ENCODE assay signal across 14 cellular contexts in the genomic region with DNA sequence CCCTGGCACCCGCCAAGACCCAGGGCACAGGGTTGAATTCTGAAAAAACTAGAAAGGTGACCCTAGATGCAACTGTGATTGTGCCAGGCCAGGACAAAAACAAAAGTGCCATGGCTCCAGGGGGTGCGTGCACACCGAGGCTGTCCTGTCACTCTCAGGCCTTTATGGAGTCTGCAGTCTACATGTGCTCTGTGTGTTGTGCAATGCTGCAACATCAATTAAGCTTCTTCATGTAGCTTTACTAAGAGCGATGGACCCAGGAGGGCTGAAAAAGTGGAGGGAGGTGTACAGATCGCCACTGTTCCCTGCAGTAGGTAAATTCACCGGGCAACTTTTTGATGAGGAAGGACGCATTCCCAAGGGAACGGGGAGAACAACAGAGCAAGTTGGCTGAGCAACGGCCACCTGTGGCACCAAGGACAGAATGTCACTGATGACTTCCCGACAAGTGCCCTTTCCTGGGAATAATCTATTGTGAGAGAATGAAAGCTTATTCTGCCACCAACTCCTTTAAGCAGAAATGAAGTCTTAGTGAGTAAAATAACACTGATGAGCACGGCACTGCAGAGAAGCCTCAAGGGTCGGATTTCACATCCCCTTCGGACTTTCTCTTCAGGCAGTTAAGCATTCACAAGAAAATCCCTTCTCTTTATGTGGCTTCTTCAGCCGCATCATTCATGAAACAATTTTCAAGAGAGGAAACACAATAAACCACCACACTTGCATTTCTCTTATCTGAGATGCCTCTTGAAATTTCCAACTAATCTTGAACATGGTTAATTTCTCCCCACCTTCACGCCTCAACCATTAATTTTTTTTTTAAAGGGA.
DNase-seq lines count a peak whose midpoint lies in the region; ATAC-seq and TF ChIP-seq lines count a peak whose summit lies in the region.
"Had no signal": no experiment of that assay in that cellular context is flagged by ENCODE, and none has a peak within 500 bp of the region (broad histone marks: within the 10 kb centered on the region; RNA-seq: fewer than 3 reads in every experiment).

No MANE protein-coding gene starts in this region.

- intact Hi-C loops in Right ventricle myocardium inferior (cut with DNase I) = no loop called here

- H3K9me3 Mint-ChIP-seq in stimulated activated memory B cell treated with anti-CD40 and anti-IgM and Interleukin-4, amounts not matched to agents 10 μg/mL and 1 μg/mL and 100 μg/mL, for 72 hours = peaks cover 3% of the 10 kb centered on the region
- H3K9me3 Mint-ChIP-seq in CD8-positive, alpha-beta memory T cell = no peaks in the 10 kb centered on the region
- H3K9me3 Mint-ChIP-seq: central memory CD8-positive, alpha-beta T cell had no signal

- H3K9ac ChIP-seq in OCI-LY3 (ENCODE audit: low read length) = no peak overlapping the region

- H3K4me1 ChIP-seq in OCI-LY3 (ENCODE audit: low read length) = peaks cover 20% of the 10 kb centered on the region
- no peaks in the 10 kb centered on the region for H3K4me1 ChIP-seq in CD8-positive, alpha-beta memory T cell (ENCODE audit: insufficient read depth, low read length)
- H3K4me1 ChIP-seq: SJSA1, vagina had no signal

- H3K27ac ChIP-seq in OCI-LY3 (ENCODE audit: low read length) = no peak overlapping the region
- no peak overlapping the region for H3K27ac ChIP-seq in CD8-positive, alpha-beta memory T cell (ENCODE audit: low read depth, low read length)
- H3K27ac ChIP-seq: SJSA1, vagina had no signal

- H3K4me3 ChIP-seq in OCI-LY3 (ENCODE audit: low read length) = peak overlapping the region; percentile 70
- H3K4me3 ChIP-seq in CD8-positive, alpha-beta memory T cell (ENCODE audit: low read length) = no peak overlapping the region
- H3K4me3 ChIP-seq: SJSA1, vagina had no signal

- POLR2A ChIA-PET in CD8-positive, alpha-beta memory T cell (lab: Charles Lee) = no interaction called here

- no peak overlapping the region for H2AFZ ChIP-seq in OCI-LY3 (ENCODE audit: low read depth, low read length)

- CTCF ChIA-PET in CD8-positive, alpha-beta memory T cell (lab: Charles Lee) = no interaction called here

- peaks cover 14% of the 10 kb centered on the region for H3K4me1 Mint-ChIP-seq in stimulated activated memory B cell treated with anti-CD40 and anti-IgM and Interleukin-4, amounts not matched to agents 10 μg/mL and 1 μg/mL and 100 μg/mL, for 72 hours
- H3K4me1 Mint-ChIP-seq in CD8-positive, alpha-beta memory T cell = no peaks in the 10 kb centered on the region
- H3K4me1 Mint-ChIP-seq: central memory CD8-positive, alpha-beta T cell had no signal

- no peaks in the 10 kb centered on the region for H4K20me1 ChIP-seq in OCI-LY3 (ENCODE audit: insufficient read depth, low read length)

- ATAC-seq in GM19351 (IDR thresholded peaks at IDR 0.05; ENCODE audit: unreplicated experiment) = peak; percentile 73
- peak; percentile 77 for ATAC-seq in HG02798 (IDR thresholded peaks at IDR 0.05; ENCODE audit: poor library complexity, unreplicated experiment)
- peak; percentile 73 for ATAC-seq in stimulated activated memory B cell treated with anti-CD40 and anti-IgM and Interleukin-4, amounts not matched to agents 10 μg/mL and 1 μg/mL and 100 μg/mL, for 72 hours
- ATAC-seq in Right ventricle myocardium inferior = no peak

- peaks cover 13% of the 10 kb centered on the region for H3K27me3 ChIP-seq in OCI-LY3 (ENCODE audit: low read depth, low read length)
- no peaks in the 10 kb centered on the region for H3K27me3 ChIP-seq in CD8-positive, alpha-beta memory T cell (ENCODE audit: insufficient read depth, low read length, poor library complexity, severe bottlenecking)
- H3K27me3 ChIP-seq: SJSA1, vagina had no signal

- no peaks in the 10 kb centered on the region for H3K9me3 ChIP-seq in OCI-LY3 (ENCODE audit: insufficient read depth, low read length)
- no peaks in the 10 kb centered on the region for H3K9me3 ChIP-seq in CD8-positive, alpha-beta memory T cell (ENCODE audit: low read length)
- H3K9me3 ChIP-seq: SJSA1, vagina had no signal

- H3K4me2 ChIP-seq in OCI-LY3 (ENCODE audit: low read length) = peak overlapping the region; percentile 92

- H3K79me2 ChIP-seq in OCI-LY3 (ENCODE audit: low read length) = no peaks in the 10 kb centered on the region

- no peak overlapping the region for H3K27ac Mint-ChIP-seq in stimulated activated memory B cell treated with anti-CD40 and anti-IgM and Interleukin-4, amounts not matched to agents 10 μg/mL and 1 μg/mL and 100 μg/mL, for 72 hours
- peak overlapping the region in 1 of 8 donors; percentile 30 for H3K27ac Mint-ChIP-seq in CD8-positive, alpha-beta memory T cell

- no peak overlapping the region for H3K4me3 Mint-ChIP-seq in stimulated activated memory B cell treated with anti-CD40 and anti-IgM and Interleukin-4, amounts not matched to agents 10 μg/mL and 1 μg/mL and 100 μg/mL, for 72 hours
- H3K4me3 Mint-ChIP-seq in CD8-positive, alpha-beta memory T cell = no peak overlapping the region
- H3K4me3 Mint-ChIP-seq: central memory CD8-positive, alpha-beta T cell had no signal

- H3K36me3 Mint-ChIP-seq in stimulated activated memory B cell treated with anti-CD40 and anti-IgM and Interleukin-4, amounts not matched to agents 10 μg/mL and 1 μg/mL and 100 μg/mL, for 72 hours = no peaks in the 10 kb centered on the region
- H3K36me3 Mint-ChIP-seq in CD8-positive, alpha-beta memory T cell = no peaks in the 10 kb centered on the region

- H3K36me3 ChIP-seq in OCI-LY3 (replicated peaks; ENCODE audit: low read depth, low read length) = no peaks in the 10 kb centered on the region
- no peaks in the 10 kb centered on the region for H3K36me3 ChIP-seq in CD8-positive, alpha-beta memory T cell (ENCODE audit: insufficient read depth, low read length)
- H3K36me3 ChIP-seq: SJSA1, vagina had no signal

- H3K27me3 Mint-ChIP-seq in stimulated activated memory B cell treated with anti-CD40 and anti-IgM and Interleukin-4, amounts not matched to agents 10 μg/mL and 1 μg/mL and 100 μg/mL, for 72 hours = peaks cover 38% of the 10 kb centered on the region
- H3K27me3 Mint-ChIP-seq in CD8-positive, alpha-beta memory T cell = peaks cover 13 to 40% of the 10 kb centered on the region in 2 donors

- DNase-seq in Right ventricle myocardium inferior (ENCODE audit: missing footprints) = no peak
- no peak for DNase-seq in NCI-H187 (lab: John Stamatoyannopoulos, UW)
- no peak for DNase-seq in CD8-positive, alpha-beta memory T cell
- DNase-seq: activated CD4-positive, alpha-beta T cell treated with anti-CD3 and anti-CD28 coated beads for 1 hour; activated effector memory CD4-positive, alpha-beta T cell treated with anti-CD3 and anti-CD28 coated beads, Interleukin-2, amount 50 U/mL, for 16 hours; DMS153; NCI-H524 treated with DMSO at 0.1 percent for 48 hours had no signal

- no peak for TF ChIP-seq CTCF in OCI-LY3 (IDR thresholded peaks at IDR 0.05; ENCODE audit: low read depth, low read length)
